In genomic region chr1:180462099-180462498, GRCh38 we compare ENCODE assay signal across 2 cellular contexts.
TF ChIP-seq lines count a peak whose summit lies in the region.

No MANE protein-coding gene starts in this region.

TF ChIP-seq in HEK293, 187 proteins besides CTCF, POLR2A, EP300 and RAD21:
- no peak for TF ChIP-seq ZNF354C (tag by site-specific recombination; IDR thresholded peaks at IDR 0.05; ENCODE audit: borderline replicate concordance, low read depth)
- TF ChIP-seq ZNF423 (tag by site-specific recombination; IDR thresholded peaks at IDR 0.05) = no peak
- TF ChIP-seq SETDB1 (IDR thresholded peaks at IDR 0.05; ENCODE audit: insufficient read length, low read length) = peak; percentile 93
- no peak for TF ChIP-seq SCRT1 (tag by site-specific recombination; IDR thresholded peaks at IDR 0.05; ENCODE audit: borderline replicate concordance)
- TF ChIP-seq ZNF529 (tag by site-specific recombination; IDR thresholded peaks at IDR 0.05; ENCODE audit: insufficient replicate concordance) = peak; percentile 97
- no peak for TF ChIP-seq ZNF501 (tag by site-specific recombination; IDR thresholded peaks at IDR 0.05)
- TF ChIP-seq ZNF677 (tag by site-specific recombination; IDR thresholded peaks at IDR 0.05) = peak; percentile 86
- no peak for TF ChIP-seq ZNF426 (tag by site-specific recombination; IDR thresholded peaks at IDR 0.05)
- no peak for TF ChIP-seq ATF2 (tag by site-specific recombination; IDR thresholded peaks at IDR 0.05; ENCODE audit: low read depth)
- TF ChIP-seq ZNF19 (tag by site-specific recombination; IDR thresholded peaks at IDR 0.05; ENCODE audit: low read depth) = no peak

TF ChIP-seq in GM12878, 131 proteins besides CTCF, POLR2A, EP300 and RAD21:
- TF ChIP-seq CHD1 (IDR thresholded peaks at IDR 0.05; ENCODE audit: low read depth, low read length) = no peak
- TF ChIP-seq RFX5 (IDR thresholded peaks at IDR 0.05; ENCODE audit: low read depth, low read length) = no peak
- TF ChIP-seq E2F8 (IDR thresholded peaks at IDR 0.05; ENCODE audit: low read depth, partially characterized antibody) = no peak
- TF ChIP-seq CBX5 (IDR thresholded peaks at IDR 0.05; ENCODE audit: low read depth) = 0 out of 2 replicates have a peak, but pooled peaks have one; percentile 33
- no peak for TF ChIP-seq ZNF274 (IDR thresholded peaks at IDR 0.05; ENCODE audit: insufficient read depth, insufficient read length)
- no peak for TF ChIP-seq CHD2 (IDR thresholded peaks at IDR 0.05; ENCODE audit: borderline replicate concordance, low read depth, low read length)
- no peak for TF ChIP-seq IRF5 (IDR thresholded peaks at IDR 0.05; ENCODE audit: borderline replicate concordance)
TF ChIP-seq in GM12878: peak in this region for 1.
